ENCODE assay signal across 23 cellular contexts in genomic region chr12:120282229-120282628, GRCh38. TPM values are rescaled to one million over a fixed set of nuclear protein-coding genes. Genes with fewer than 3 reads are reported as not detected.
DNase-seq lines count a peak whose midpoint lies in the region; ATAC-seq, FAIRE-seq and TF ChIP-seq lines count a peak whose summit lies in the region.
"Had no signal": no experiment of that assay in that cellular context is flagged by ENCODE, and none has a peak within 500 bp of the region (broad histone marks: within the 10 kb centered on the region; RNA-seq: fewer than 3 reads in every experiment).

No MANE protein-coding gene starts in this region.

- no peak overlapping the region for H2BK15ac ChIP-seq in H9 (ENCODE audit: low read depth, low read length)

- no peaks in the 10 kb centered on the region for H3K79me2 ChIP-seq in H9 (ENCODE audit: insufficient read depth, low read length)

- no peak overlapping the region for H4K5ac ChIP-seq in H9 (ENCODE audit: insufficient read length, low read depth, low read length)

- H3K23ac ChIP-seq in H9 (ENCODE audit: insufficient read length, low read depth, low read length), result no peak overlapping the region

- FAIRE-seq in bronchial epithelial cell (lab: Jason Lieb, UNC) (peak; percentile 64), frontal cortex (lab: Jason Lieb, UNC) (no peak)
- FAIRE-seq: A549, G401.6, H54 had no signal

- H3K27me3 ChIP-seq in H9 (ENCODE audit: insufficient read depth, low read length) (no peaks in the 10 kb centered on the region), bronchial epithelial cell (ENCODE audit: control insufficient read depth, insufficient read depth, low read length) (no peaks in the 10 kb centered on the region)
- H3K27me3 ChIP-seq: MG63 had no signal

- no peaks in the 10 kb centered on the region for H3K4me1 ChIP-seq in H9 (ENCODE audit: insufficient read depth, low read length)

- no peak overlapping the region for H3K27ac ChIP-seq in H9 (ENCODE audit: insufficient read length, low read depth, low read length)
- H3K27ac ChIP-seq: A549, RWPE1 had no signal

- H3K56ac ChIP-seq in H9 (ENCODE audit: insufficient read length, low read depth, low read length), result no peak overlapping the region

- no peaks in the 10 kb centered on the region; the same call in none of the 2 replicates for H3K27me3 Mint-ChIP-seq in H9 (ENCODE audit: low read depth)
- H3K27me3 Mint-ChIP-seq in nephron progenitor cell (ENCODE audit: low read depth, poor library complexity), result peaks cover 29% of the 10 kb centered on the region
- H3K27me3 Mint-ChIP-seq: CD4-positive, alpha-beta memory T cell had no signal

- no peak overlapping the region for H2BK12ac ChIP-seq in H9 (ENCODE audit: insufficient read length, low read depth, low read length)

- no peaks in the 10 kb centered on the region for H3K23me2 ChIP-seq in H9 (ENCODE audit: insufficient read length, low read depth, low read length, poor library complexity, severe bottlenecking)

- H2BK20ac ChIP-seq in H9 (ENCODE audit: low read depth, low read length, poor library complexity, severe bottlenecking), result no peak overlapping the region

- no peak overlapping the region for H3K4ac ChIP-seq in H9 (ENCODE audit: low read depth, low read length)

- no peak for TF ChIP-seq CTCF in H9 (conservative IDR thresholded peaks at IDR 0.05)
- no peak for TF ChIP-seq CTCF in bronchial epithelial cell (IDR thresholded peaks at IDR 0.05; ENCODE audit: insufficient read depth, low read length, severe bottlenecking)
- TF ChIP-seq CTCF in nephron progenitor cell (IDR thresholded peaks at IDR 0.05), result no peak

- H3K4me1 Mint-ChIP-seq in H9 (peaks cover 12 to 15% of the 10 kb centered on the region in 2 experiments), nephron progenitor cell (peaks cover 8% of the 10 kb centered on the region)

- H3K14ac ChIP-seq in H9 (ENCODE audit: insufficient read depth, low read length), result no peak overlapping the region

- H3K4me2 ChIP-seq in H9 (ENCODE audit: insufficient read depth, insufficient read length, low read length), result no peak overlapping the region
- H3K4me2 ChIP-seq: A549, SK-N-SH had no signal

- ATAC-seq in HG03565 (IDR thresholded peaks at IDR 0.05; ENCODE audit: unreplicated experiment), result no peak
- ATAC-seq in GM18502 (IDR thresholded peaks at IDR 0.05; ENCODE audit: poor library complexity, unreplicated experiment), result no peak
- ATAC-seq in GM21526 (IDR thresholded peaks at IDR 0.05; ENCODE audit: low FRiP score, unreplicated experiment), result no peak

- H2AFZ ChIP-seq in H9 (ENCODE audit: low read length), result no peak overlapping the region

- no peak overlapping the region for H3K4me3 ChIP-seq in bronchial epithelial cell (ENCODE audit: low read depth, low read length)
- H3K4me3 ChIP-seq: A549, MG63 had no signal

- H2BK120ac ChIP-seq in H9 (ENCODE audit: low read depth, low read length, poor library complexity, severe bottlenecking), result no peak overlapping the region

- peaks cover 14 to 16% of the 10 kb centered on the region in 2 experiments for H3K9me3 Mint-ChIP-seq in H9
- peaks cover 22% of the 10 kb centered on the region for H3K9me3 Mint-ChIP-seq in nephron progenitor cell
- H3K9me3 Mint-ChIP-seq: CD4-positive, alpha-beta memory T cell had no signal

- H3K4me3 Mint-ChIP-seq in H9 (no peak overlapping the region), nephron progenitor cell (no peak overlapping the region)
- H3K4me3 Mint-ChIP-seq: CD4-positive, alpha-beta memory T cell had no signal

- no peak overlapping the region for H4K8ac ChIP-seq in H9 (replicated peaks; ENCODE audit: insufficient read length, low read depth, low read length)

- no peaks in the 10 kb centered on the region for H4K20me1 ChIP-seq in H9 (ENCODE audit: control insufficient read depth, insufficient read depth, insufficient read length)

- peaks cover 6% of the 10 kb centered on the region for H3K9me3 ChIP-seq in H9 (ENCODE audit: control insufficient read depth, low read depth, low read length)
- H3K9me3 ChIP-seq: A549, MG63, SK-N-SH had no signal

- no peak overlapping the region for H4K91ac ChIP-seq in H9 (ENCODE audit: insufficient read length, low read depth, low read length)

- H3K27ac Mint-ChIP-seq in H9 (peak overlapping the region in 1 of 3 experiments; percentile 11; a peak in 1 of 7 replicates), nephron progenitor cell (peak overlapping the region; percentile 48)
- H3K27ac Mint-ChIP-seq: CD4-positive, alpha-beta memory T cell had no signal

- no peaks in the 10 kb centered on the region for H3K79me1 ChIP-seq in H9 (ENCODE audit: insufficient read depth, low read depth, low read length, poor library complexity, severe bottlenecking)

- WGBS in H9 (ENCODE audit: extremely low coverage, insufficient read length, low lambda C conversion rate), result no CpG with 5 or more reads among the region's 19 CpGs

- H3K36me3 Mint-ChIP-seq in H9 (ENCODE audit: insufficient read depth in 1 of 3, low read depth in 3 of 3) (peaks cover 6 to 14% (median 8%) of the 10 kb centered on the region in 3 experiments), nephron progenitor cell (ENCODE audit: low read depth) (no peaks in the 10 kb centered on the region)
- H3K36me3 Mint-ChIP-seq: CD4-positive, alpha-beta memory T cell had no signal

- no peaks in the 10 kb centered on the region for H3K36me3 ChIP-seq in bronchial epithelial cell (ENCODE audit: control insufficient read depth, insufficient read depth, low read length)
- H3K36me3 ChIP-seq: MG63 had no signal

- no peak overlapping the region for H3T11ph ChIP-seq in H9 (ENCODE audit: low read length)

- H2BK5ac ChIP-seq in H9 (ENCODE audit: insufficient read length, low read length), result no peak overlapping the region

- H3K18ac ChIP-seq in H9 (ENCODE audit: insufficient read length, low read depth, low read length), result no peak overlapping the region

- no peak overlapping the region for H2AK5ac ChIP-seq in H9 (ENCODE audit: insufficient read length, low read length)

- DNase-seq in H9 (peak; percentile 56), bronchial epithelial cell (ENCODE audit: low read depth) (no peak), nephron progenitor cell (no peak), frontal cortex (ENCODE audit: low spot score in 2 of 2) (no peak)
- DNase-seq: C1 segment of cervical spinal cord; CD4-positive, alpha-beta memory T cell; COR-L47; KG1; MG63; NCI-H2029; NCI-H2227 treated with DMSO at 0.1 percent for 48 hours; NCI-H526 treated with DMSO at 0.1 percent for 48 hours; SHP77 treated with DMSO at 0.1 percent for 48 hours; SK-N-SH; SW 1271 had no signal

- H3K9ac ChIP-seq in H9 (ENCODE audit: extremely low read depth, insufficient read length, low read length), result no peak overlapping the region
- H3K9ac ChIP-seq: SK-N-SH had no signal

RNA-seq across cellular contexts. Expression of gene RNU4-2, which starts 9.5 kb away (rescaled TPM):
- total RNA-seq in H9 (2021), result 2,441 and 2,702 TPM in 2 replicates
- total RNA-seq in bronchial epithelial cell, result under 0.01 and 383 TPM in 2 replicates
- under 0.01 TPM for total RNA-seq in frontal cortex
- total RNA-seq: NCI-H460 had no signal

RNA-seq across cellular contexts. Expression of gene RNU4-1, which starts 10.8 kb away (rescaled TPM):
- 3,262 and 3,277 TPM in 2 replicates for total RNA-seq in H9 (2021)
- total RNA-seq in bronchial epithelial cell, result under 0.01 and 564 TPM in 2 replicates
- under 0.01 TPM for total RNA-seq in frontal cortex
- total RNA-seq: NCI-H460 had no signal

RNA-seq across cellular contexts. Expression of gene PXN, which starts 16.7 kb away (rescaled TPM):
- total RNA-seq in H9 (2021), result 88.9 and 92.8 TPM in 2 replicates
- total RNA-seq in bronchial epithelial cell, result 28.0 and 29.5 TPM in 2 replicates
- 2.4 TPM for total RNA-seq in frontal cortex

RNA-seq across cellular contexts. Expression of gene SIRT4, which starts 19.9 kb away (rescaled TPM):
- total RNA-seq in H9 (2021) (1.4 and 2.1 TPM in 2 replicates), bronchial epithelial cell (0.79 and 1.3 TPM in 2 replicates), frontal cortex (4.1 TPM)

RNA-seq across cellular contexts. Expression of gene PLA2G1B, which starts 45.4 kb away (rescaled TPM):
- total RNA-seq in H9 (2021), result not detected in 2 replicates
- total RNA-seq in bronchial epithelial cell, result not detected in 2 replicates
- not detected for total RNA-seq in frontal cortex
- total RNA-seq: CD4-positive, alpha-beta memory T cell; NCI-H460 had no signal
